1 cellular context compared by ENCODE assay signal in genomic region chr19:55206664-55207500, GRCh38.
TF ChIP-seq lines count a peak whose summit lies in the region.

No MANE protein-coding gene starts in this region.

TF ChIP-seq in K562, 482 proteins besides CTCF, POLR2A, EP300 and RAD21 (continued from another document and continues in another):
- TF ChIP-seq HMG20B (CRISPR knock-in tag; IDR thresholded peaks at IDR 0.05) (no peak), E2F1 (CRISPR knock-in tag; IDR thresholded peaks at IDR 0.05) (peak; percentile 42; the same call in 1 of the 2 replicates), MCM2 (IDR thresholded peaks at IDR 0.05; ENCODE audit: low read depth) (no peak), THAP7 (CRISPR knock-in tag; IDR thresholded peaks at IDR 0.05) (no peak), KHSRP (IDR thresholded peaks at IDR 0.05) (no peak), HMGXB4 (CRISPR knock-in tag; IDR thresholded peaks at IDR 0.05) (no peak), RBM39 (optimal IDR thresholded peaks at IDR 0.05; ENCODE audit: low read depth, low read length) (no peak), ZNF444 (CRISPR knock-in tag; IDR thresholded peaks at IDR 0.05) (no peak), KDM4B (IDR thresholded peaks at IDR 0.05; ENCODE audit: borderline replicate concordance in 2 of 2, low read depth in 1 of 2) (peak in 1 of 2 experiments; percentile 51; a peak in 1 of 4 replicates), SLC30A9 (CRISPR knock-in tag; IDR thresholded peaks at IDR 0.05) (no peak), ZNF217 (CRISPR knock-in tag; IDR thresholded peaks at IDR 0.05) (no peak), ASH1L (IDR thresholded peaks at IDR 0.05; ENCODE audit: borderline replicate concordance, low read depth, partially characterized antibody) (no peak), TRIM28 (IDR thresholded peaks at IDR 0.05) (no peak), CBFB (CRISPR knock-in tag; IDR thresholded peaks at IDR 0.05) (no peak), ILF3 (IDR thresholded peaks at IDR 0.05; ENCODE audit: borderline replicate concordance) (no peak), HBP1 (CRISPR knock-in tag; IDR thresholded peaks at IDR 0.05) (no peak), TFAM (CRISPR knock-in tag; conservative IDR thresholded peaks at IDR 0.05) (no peak), CREB3L1 (IDR thresholded peaks at IDR 0.05; ENCODE audit: borderline replicate concordance, low read depth) (peak; percentile 28; the same call in 1 of the 2 replicates), ZSCAN32 (CRISPR knock-in tag; IDR thresholded peaks at IDR 0.05) (no peak), ZNF282 (CRISPR knock-in tag; IDR thresholded peaks at IDR 0.05) (no peak), IRF9 (tag; IDR thresholded peaks at IDR 0.05) (no peak), MTA3 (IDR thresholded peaks at IDR 0.05; ENCODE audit: borderline replicate concordance) (peak; percentile 85), SMAD3 (CRISPR knock-in tag; conservative IDR thresholded peaks at IDR 0.05) (no peak), ETV1 (tag; conservative IDR thresholded peaks at IDR 0.05; ENCODE audit: low read depth) (0 out of 2 replicates have a peak, but pooled peaks have one; percentile 34), FOXJ2 (tag; IDR thresholded peaks at IDR 0.05) (no peak), ZNF407 (IDR thresholded peaks at IDR 0.05; ENCODE audit: low read depth) (no peak), ZNF280B (CRISPR knock-in tag; IDR thresholded peaks at IDR 0.05) (no peak), CREM (IDR thresholded peaks at IDR 0.05; ENCODE audit: low read depth) (peak; percentile 62), ZNF511 (CRISPR knock-in tag; IDR thresholded peaks at IDR 0.05) (peak; percentile 48; the same call in 1 of the 2 replicates), ZBTB33 (CRISPR knock-in tag; IDR thresholded peaks at IDR 0.05) (0 out of 2 replicates have a peak, but pooled peaks have one; percentile 24), CBX2 (IDR thresholded peaks at IDR 0.05; ENCODE audit: insufficient read depth, low read length, poor library complexity, severe bottlenecking) (no peak), TEAD2 (tag; IDR thresholded peaks at IDR 0.05) (no peak), SRSF1 (IDR thresholded peaks at IDR 0.05; ENCODE audit: low read depth, low read length) (no peak), GMEB1 (CRISPR knock-in tag; IDR thresholded peaks at IDR 0.05) (no peak), ARID1B (IDR thresholded peaks at IDR 0.05) (peak; percentile 85)
